1 cellular context compared by ENCODE assay signal in the genomic region with DNA sequence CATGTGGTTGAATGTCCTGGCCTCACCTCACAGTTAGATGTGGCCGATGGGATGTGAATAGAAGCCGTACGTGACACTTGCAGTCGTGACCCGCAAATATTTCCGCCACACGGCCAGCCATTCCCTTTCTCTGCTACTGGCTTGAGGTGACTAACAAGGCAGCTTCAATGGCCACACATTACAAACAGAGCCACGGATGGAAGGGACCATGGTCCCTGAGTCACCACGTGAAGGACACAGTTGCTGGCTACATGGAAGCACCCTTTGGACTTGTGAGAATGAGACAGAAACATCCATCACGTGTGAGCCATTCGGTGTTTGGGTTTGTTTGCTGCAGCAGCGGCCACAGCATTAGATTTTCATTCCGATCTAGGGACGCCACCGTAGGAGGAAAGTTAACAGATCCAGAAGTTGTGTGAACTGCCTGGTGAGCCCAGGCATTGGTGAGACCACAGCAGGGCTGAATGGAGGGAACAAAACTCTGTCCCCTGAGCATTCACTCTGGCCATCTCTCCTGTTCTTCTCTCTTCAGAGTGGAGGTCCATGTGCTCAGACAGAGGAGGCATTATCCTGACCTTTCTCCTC.
A peak's percentile ranks its signal among the peaks of the same experiment; 100 is the strongest.
TF ChIP-seq lines count a peak whose summit lies in the region.

No MANE protein-coding gene starts in this region.

TF ChIP-seq in HepG2, 621 proteins besides CTCF, POLR2A, EP300 and RAD21 (continued from another document and continues in another):
- TF ChIP-seq DZIP1 (CRISPR knock-in tag; IDR thresholded peaks at IDR 0.05) (no peak), ZNF33A (CRISPR knock-in tag; IDR thresholded peaks at IDR 0.05; ENCODE audit: borderline replicate concordance) (0 out of 2 replicates have a peak, but pooled peaks have one; percentile 12), ZHX2 (IDR thresholded peaks at IDR 0.05; ENCODE audit: low read depth) (no peak), ZHX2 (CRISPR knock-in tag; IDR thresholded peaks at IDR 0.05; ENCODE audit: borderline replicate concordance) (no peak), ZNF362 (CRISPR knock-in tag; IDR thresholded peaks at IDR 0.05; ENCODE audit: borderline replicate concordance) (no peak), ARNT (IDR thresholded peaks at IDR 0.05) (no peak), ZFX (CRISPR knock-in tag; IDR thresholded peaks at IDR 0.05; ENCODE audit: low read depth) (no peak), KDM3A (CRISPR knock-in tag; IDR thresholded peaks at IDR 0.05; ENCODE audit: low read depth) (no peak), CBFB (CRISPR knock-in tag; IDR thresholded peaks at IDR 0.05) (no peak), ZNF17 (CRISPR knock-in tag; IDR thresholded peaks at IDR 0.05) (no peak), EED (CRISPR knock-in tag; IDR thresholded peaks at IDR 0.05) (no peak), ZNF577 (CRISPR knock-in tag; IDR thresholded peaks at IDR 0.05; ENCODE audit: borderline replicate concordance, low read depth) (no peak), CREBL2 (CRISPR knock-in tag; IDR thresholded peaks at IDR 0.05; ENCODE audit: borderline replicate concordance) (no peak), SCMH1 (CRISPR knock-in tag; IDR thresholded peaks at IDR 0.05; ENCODE audit: borderline replicate concordance) (no peak), ZNF510 (CRISPR knock-in tag; IDR thresholded peaks at IDR 0.05; ENCODE audit: low read depth) (no peak), ZNF432 (CRISPR knock-in tag; IDR thresholded peaks at IDR 0.05; ENCODE audit: borderline replicate concordance) (no peak), ASH2L (IDR thresholded peaks at IDR 0.05; ENCODE audit: insufficient read length, low read depth, low read length) (peak; percentile 48), ZC3H4 (CRISPR knock-in tag; IDR thresholded peaks at IDR 0.05; ENCODE audit: borderline replicate concordance) (no peak), ZNF558 (CRISPR knock-in tag; IDR thresholded peaks at IDR 0.05; ENCODE audit: borderline replicate concordance) (no peak), MZF1 (CRISPR knock-in tag; IDR thresholded peaks at IDR 0.05; ENCODE audit: borderline replicate concordance) (0 out of 2 replicates have a peak, but pooled peaks have one; percentile 60), ZNF12 (CRISPR knock-in tag; IDR thresholded peaks at IDR 0.05) (0 out of 2 replicates have a peak, but pooled peaks have one; percentile 54), TRAFD1 (CRISPR knock-in tag; IDR thresholded peaks at IDR 0.05; ENCODE audit: borderline replicate concordance) (peak; percentile 67), KDM6A (CRISPR knock-in tag; IDR thresholded peaks at IDR 0.05; ENCODE audit: low read depth) (peak; percentile 48; the same call in 1 of the 2 replicates), POGZ (CRISPR knock-in tag; IDR thresholded peaks at IDR 0.05) (peak; percentile 78), ZNF598 (CRISPR knock-in tag; IDR thresholded peaks at IDR 0.05; ENCODE audit: borderline replicate concordance) (no peak), AGO1 (IDR thresholded peaks at IDR 0.05; ENCODE audit: low read depth, low read length, poor library complexity, severe bottlenecking) (no peak), ZGPAT (CRISPR knock-in tag; IDR thresholded peaks at IDR 0.05) (peak; percentile 82), EZH2 (conservative IDR thresholded peaks at IDR 0.05; ENCODE audit: low read depth, low read length) (no peak)
- TF ChIP-seq, protein P1, sequence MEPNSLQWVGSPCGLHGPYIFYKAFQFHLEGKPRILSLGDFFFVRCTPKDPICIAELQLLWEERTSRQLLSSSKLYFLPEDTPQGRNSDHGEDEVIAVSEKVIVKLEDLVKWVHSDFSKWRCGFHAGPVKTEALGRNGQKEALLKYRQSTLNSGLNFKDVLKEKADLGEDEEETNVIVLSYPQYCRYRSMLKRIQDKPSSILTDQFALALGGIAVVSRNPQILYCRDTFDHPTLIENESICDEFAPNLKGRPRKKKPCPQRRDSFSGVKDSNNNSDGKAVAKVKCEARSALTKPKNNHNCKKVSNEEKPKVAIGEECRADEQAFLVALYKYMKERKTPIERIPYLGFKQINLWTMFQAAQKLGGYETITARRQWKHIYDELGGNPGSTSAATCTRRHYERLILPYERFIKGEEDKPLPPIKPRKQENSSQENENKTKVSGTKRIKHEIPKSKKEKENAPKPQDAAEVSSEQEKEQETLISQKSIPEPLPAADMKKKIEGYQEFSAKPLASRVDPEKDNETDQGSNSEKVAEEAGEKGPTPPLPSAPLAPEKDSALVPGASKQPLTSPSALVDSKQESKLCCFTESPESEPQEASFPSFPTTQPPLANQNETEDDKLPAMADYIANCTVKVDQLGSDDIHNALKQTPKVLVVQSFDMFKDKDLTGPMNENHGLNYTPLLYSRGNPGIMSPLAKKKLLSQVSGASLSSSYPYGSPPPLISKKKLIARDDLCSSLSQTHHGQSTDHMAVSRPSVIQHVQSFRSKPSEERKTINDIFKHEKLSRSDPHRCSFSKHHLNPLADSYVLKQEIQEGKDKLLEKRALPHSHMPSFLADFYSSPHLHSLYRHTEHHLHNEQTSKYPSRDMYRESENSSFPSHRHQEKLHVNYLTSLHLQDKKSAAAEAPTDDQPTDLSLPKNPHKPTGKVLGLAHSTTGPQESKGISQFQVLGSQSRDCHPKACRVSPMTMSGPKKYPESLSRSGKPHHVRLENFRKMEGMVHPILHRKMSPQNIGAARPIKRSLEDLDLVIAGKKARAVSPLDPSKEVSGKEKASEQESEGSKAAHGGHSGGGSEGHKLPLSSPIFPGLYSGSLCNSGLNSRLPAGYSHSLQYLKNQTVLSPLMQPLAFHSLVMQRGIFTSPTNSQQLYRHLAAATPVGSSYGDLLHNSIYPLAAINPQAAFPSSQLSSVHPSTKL (CRISPR knock-in tag; IDR thresholded peaks at IDR 0.05): peak; percentile 93
- TF ChIP-seq, protein P2, sequence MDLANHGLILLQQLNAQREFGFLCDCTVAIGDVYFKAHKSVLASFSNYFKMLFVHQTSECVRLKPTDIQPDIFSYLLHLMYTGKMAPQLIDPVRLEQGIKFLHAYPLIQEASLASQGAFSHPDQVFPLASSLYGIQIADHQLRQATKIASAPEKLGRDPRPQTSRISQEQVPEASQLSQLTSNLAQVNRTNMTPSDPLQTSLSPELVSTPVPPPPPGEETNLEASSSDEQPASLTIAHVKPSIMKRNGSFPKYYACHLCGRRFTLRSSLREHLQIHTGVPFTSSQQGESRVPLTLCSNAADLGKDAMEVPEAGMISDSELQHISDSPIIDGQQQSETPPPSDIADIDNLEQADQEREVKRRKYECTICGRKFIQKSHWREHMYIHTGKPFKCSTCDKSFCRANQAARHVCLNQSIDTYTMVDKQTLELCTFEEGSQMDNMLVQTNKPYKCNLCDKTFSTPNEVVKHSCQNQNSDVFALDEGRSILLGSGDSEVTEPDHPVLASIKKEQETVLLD (CRISPR knock-in tag; IDR thresholded peaks at IDR 0.05; ENCODE audit: low read depth): 0 out of 2 replicates have a peak, but pooled peaks have one; percentile 18
- TF ChIP-seq, protein P3, sequence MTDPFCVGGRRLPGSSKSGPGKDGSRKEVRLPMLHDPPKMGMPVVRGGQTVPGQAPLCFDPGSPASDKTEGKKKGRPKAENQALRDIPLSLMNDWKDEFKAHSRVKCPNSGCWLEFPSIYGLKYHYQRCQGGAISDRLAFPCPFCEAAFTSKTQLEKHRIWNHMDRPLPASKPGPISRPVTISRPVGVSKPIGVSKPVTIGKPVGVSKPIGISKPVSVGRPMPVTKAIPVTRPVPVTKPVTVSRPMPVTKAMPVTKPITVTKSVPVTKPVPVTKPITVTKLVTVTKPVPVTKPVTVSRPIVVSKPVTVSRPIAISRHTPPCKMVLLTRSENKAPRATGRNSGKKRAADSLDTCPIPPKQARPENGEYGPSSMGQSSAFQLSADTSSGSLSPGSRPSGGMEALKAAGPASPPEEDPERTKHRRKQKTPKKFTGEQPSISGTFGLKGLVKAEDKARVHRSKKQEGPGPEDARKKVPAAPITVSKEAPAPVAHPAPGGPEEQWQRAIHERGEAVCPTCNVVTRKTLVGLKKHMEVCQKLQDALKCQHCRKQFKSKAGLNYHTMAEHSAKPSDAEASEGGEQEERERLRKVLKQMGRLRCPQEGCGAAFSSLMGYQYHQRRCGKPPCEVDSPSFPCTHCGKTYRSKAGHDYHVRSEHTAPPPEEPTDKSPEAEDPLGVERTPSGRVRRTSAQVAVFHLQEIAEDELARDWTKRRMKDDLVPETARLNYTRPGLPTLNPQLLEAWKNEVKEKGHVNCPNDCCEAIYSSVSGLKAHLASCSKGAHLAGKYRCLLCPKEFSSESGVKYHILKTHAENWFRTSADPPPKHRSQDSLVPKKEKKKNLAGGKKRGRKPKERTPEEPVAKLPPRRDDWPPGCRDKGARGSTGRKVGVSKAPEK (CRISPR knock-in tag; IDR thresholded peaks at IDR 0.05; ENCODE audit: borderline replicate concordance): no peak
